In the genomic region with DNA sequence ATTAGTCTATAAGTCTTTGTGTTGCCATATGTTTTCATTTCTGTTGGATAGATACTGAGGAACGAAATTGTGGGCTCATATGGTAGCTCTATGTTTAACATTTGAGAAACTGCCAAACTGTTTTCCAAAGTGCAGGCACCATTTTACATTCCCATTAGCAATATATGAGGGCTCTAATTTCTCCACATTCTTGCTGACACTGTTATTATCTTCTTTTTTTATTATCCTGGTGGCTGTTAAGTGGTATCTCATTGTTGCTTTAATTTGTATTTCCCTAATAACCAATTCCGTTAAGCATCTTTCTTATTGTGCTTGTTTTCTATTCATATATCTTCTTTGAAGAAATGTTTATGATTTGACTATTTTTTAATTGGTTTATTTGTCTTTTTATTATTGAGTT, we compare ENCODE assay signal across 9 cellular contexts. TPM values are rescaled to one million over a fixed set of nuclear protein-coding genes. Genes with fewer than 3 reads are reported as not detected.
DNase-seq lines count a peak whose midpoint lies in the region; ATAC-seq and TF ChIP-seq lines count a peak whose summit lies in the region.
"Had no signal": no experiment of that assay in that cellular context is flagged by ENCODE, and none has a peak within 500 bp of the region (broad histone marks: within the 10 kb centered on the region; RNA-seq: fewer than 3 reads in every experiment).

No MANE protein-coding gene starts in this region.

- POLR2A ChIA-PET in HCT116 (lab: Charles Lee) = no interaction called here

- peaks cover 0 to 5% of the 10 kb centered on the region in 2 experiments; a peak in 1 of 4 replicates for H3K36me3 ChIP-seq in HCT116 (ENCODE audit: control insufficient read depth in 1 of 2, insufficient read depth in 2 of 2, low read length in 2 of 2)
- peaks cover 0 to 8% (median 0%) of the 10 kb centered on the region in 4 donors for H3K36me3 ChIP-seq in right lobe of liver

- H3K27ac ChIP-seq in 22Rv1 (peak overlapping the region; percentile 75), HCT116 (ENCODE audit: low read depth, low read length) (peak overlapping the region; percentile 58; the same call in 1 of the 2 replicates), right lobe of liver (peak overlapping the region; percentile 81 to 94 (median 89)), substantia nigra (ENCODE audit: low read depth, low read length, poor library complexity, severe bottlenecking) (no peak overlapping the region)

- peaks cover 13% of the 10 kb centered on the region for H3K36me3 Mint-ChIP-seq in activated naive CD8-positive, alpha-beta T cell treated with anti-CD3 and anti-CD28 coated beads, Interleukin-2, amount 50 U/mL, for 24 hours (ENCODE audit: low read depth)

- in situ Hi-C loops in ACHN (cut with HindIII; ENCODE audit: low pct_ligation_motif_present, low pct_unique_long_range_greater_than_20kb, low sequenced_read_pairs) = no loop called here

- no peaks in the 10 kb centered on the region for H4K20me1 ChIP-seq in HCT116 (ENCODE audit: insufficient read depth)

- H3K9me3 Mint-ChIP-seq in activated naive CD8-positive, alpha-beta T cell treated with anti-CD3 and anti-CD28 coated beads, Interleukin-2, amount 50 U/mL, for 24 hours = no peaks in the 10 kb centered on the region

- H3K9me2 ChIP-seq in HCT116 (ENCODE audit: insufficient read depth) = no peaks in the 10 kb centered on the region

- TF ChIP-seq POLR2A in HCT116 (IDR thresholded peaks at IDR 0.05; ENCODE audit: borderline replicate concordance, extremely low read depth, insufficient read depth, insufficient read length) = no peak
- TF ChIP-seq POLR2A in right lobe of liver (IDR thresholded peaks at IDR 0.05) = no peak

- H3K27me3 ChIP-seq in HCT116 (ENCODE audit: insufficient read depth, low read length) = no peaks in the 10 kb centered on the region
- no peaks in the 10 kb centered on the region for H3K27me3 ChIP-seq in right lobe of liver

- no peak overlapping the region for H2AFZ ChIP-seq in HCT116 (ENCODE audit: low read depth, low read length, poor library complexity, severe bottlenecking)

- peak overlapping the region; percentile 61; the same call in 1 of the 2 replicates for H3K9ac ChIP-seq in HCT116 (ENCODE audit: low read length)

- H3K4me2 ChIP-seq in HCT116 (ENCODE audit: low read length) = peak overlapping the region; percentile 74

- H3K4me3 Mint-ChIP-seq in activated naive CD8-positive, alpha-beta T cell treated with anti-CD3 and anti-CD28 coated beads, Interleukin-2, amount 50 U/mL, for 24 hours = peak overlapping the region; percentile 92

- CTCF ChIA-PET in HCT116 (lab: Charles Lee) = interaction anchor here (1.2 kb wide), 1 partner anchor 12 kb away, joined by 3 read pairs; no protein-coding TSS in a partner anchor

- ATAC-seq in HCT116 (no peak), right lobe of liver (no peak), GM18517 (IDR thresholded peaks at IDR 0.05; ENCODE audit: unreplicated experiment) (no peak)
- no peak for ATAC-seq in activated naive CD8-positive, alpha-beta T cell treated with anti-CD3 and anti-CD28 coated beads, Interleukin-2, amount 50 U/mL, for 24 hours

- no peak overlapping the region for H3K27ac Mint-ChIP-seq in activated naive CD8-positive, alpha-beta T cell treated with anti-CD3 and anti-CD28 coated beads, Interleukin-2, amount 50 U/mL, for 24 hours

- RAD21 ChIA-PET in HCT116 (lab: Charles Lee; ENCODE audit: low non-redundant PET in 1 of 2, low total read pairs in 2 of 2, uncharacterized antibody in 2 of 2, unreplicated experiment in 2 of 2) = no interaction called here

- H3K27me3 Mint-ChIP-seq in activated naive CD8-positive, alpha-beta T cell treated with anti-CD3 and anti-CD28 coated beads, Interleukin-2, amount 50 U/mL, for 24 hours = no peaks in the 10 kb centered on the region

- H3K4me1 Mint-ChIP-seq in activated naive CD8-positive, alpha-beta T cell treated with anti-CD3 and anti-CD28 coated beads, Interleukin-2, amount 50 U/mL, for 24 hours = peaks cover 34% of the 10 kb centered on the region

- peaks cover 2 to 17% of the 10 kb centered on the region in 2 experiments; a peak in 2 of 4 replicates for H3K4me1 ChIP-seq in HCT116 (ENCODE audit: control insufficient read depth in 1 of 2, insufficient read depth in 2 of 2, low read length in 2 of 2)
- H3K4me1 ChIP-seq in right lobe of liver = peaks cover 0 to 26% (median 0%) of the 10 kb centered on the region in 4 donors

- intact Hi-C loops in HCT116 (cut with micrococcal nuclease) (loop anchor here (5.0 kb wide), 1 partner anchor 284 kb away; no protein-coding TSS in a partner anchor), right lobe of liver (cut with DNase I) (no loop called here)

- peaks cover 31% of the 10 kb centered on the region for H3K79me2 ChIP-seq in HCT116 (ENCODE audit: insufficient read depth, low read length)

- no TSS peak for BruUV-seq in HCT116 (replicated peaks; lab: Mats Ljungman, UMichigan)

- no peak for TF ChIP-seq CTCF in 22Rv1 (IDR thresholded peaks at IDR 0.05)
- TF ChIP-seq CTCF in HCT116 (IDR thresholded peaks at IDR 0.05 in 2 of 3, conservative IDR thresholded peaks at IDR 0.05 in 1 of 3; ENCODE audit: borderline replicate concordance in 1 of 3, insufficient read depth in 1 of 3, low read depth in 2 of 3, low read length in 2 of 3) = no peak
- TF ChIP-seq CTCF in right lobe of liver (IDR thresholded peaks at IDR 0.05) = no peak

- 52% methylated on average over 2 of the region's 2 CpGs for WGBS in right lobe of liver (ENCODE audit: insufficient coverage, low coverage, low lambda C conversion rate, missing lambda C conversion rate)

- peak overlapping the region; percentile 59 to 88 for H3K4me3 ChIP-seq in HCT116 (replicated peaks in 1 of 2; ENCODE audit: low read depth in 1 of 2, low read length in 2 of 2)
- peak overlapping the region; percentile 65 to 92 (median 84) for H3K4me3 ChIP-seq in right lobe of liver

- DNase-seq in HCT116 (ENCODE audit: low read depth, low spot score) = no peak
- DNase-seq in activated naive CD8-positive, alpha-beta T cell treated with anti-CD3 and anti-CD28 coated beads, Interleukin-2, amount 50 U/mL, for 24 hours = no peak
- DNase-seq in right lobe of liver = no peak
- no peak for DNase-seq in putamen (ENCODE audit: low spot score)
- no peak for DNase-seq in substantia nigra (lab: John Stamatoyannopoulos, UW)
- DNase-seq in ACHN = no peak
- DNase-seq: aorta had no signal

- H3K9me3 ChIP-seq in HCT116 (ENCODE audit: control insufficient read depth in 1 of 2, insufficient read depth in 1 of 2, low read depth in 1 of 2, low read length in 2 of 2) = no peaks in the 10 kb centered on the region
- H3K9me3 ChIP-seq in right lobe of liver = no peaks in the 10 kb centered on the region

- TF ChIP-seq RAD21 in HCT116 (IDR thresholded peaks at IDR 0.05; ENCODE audit: low read depth) = no peak

TF ChIP-seq in HCT116, 20 proteins besides CTCF, POLR2A, EP300 and RAD21:
- TF ChIP-seq, protein P1, sequence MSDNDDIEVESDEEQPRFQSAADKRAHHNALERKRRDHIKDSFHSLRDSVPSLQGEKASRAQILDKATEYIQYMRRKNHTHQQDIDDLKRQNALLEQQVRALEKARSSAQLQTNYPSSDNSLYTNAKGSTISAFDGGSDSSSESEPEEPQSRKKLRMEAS (IDR thresholded peaks at IDR 0.05) = no peak
- TF ChIP-seq ZFX (IDR thresholded peaks at IDR 0.05) = no peak
- no peak for TF ChIP-seq ELF1 (IDR thresholded peaks at IDR 0.05; ENCODE audit: borderline replicate concordance, low read depth)
- TF ChIP-seq, protein P2, sequence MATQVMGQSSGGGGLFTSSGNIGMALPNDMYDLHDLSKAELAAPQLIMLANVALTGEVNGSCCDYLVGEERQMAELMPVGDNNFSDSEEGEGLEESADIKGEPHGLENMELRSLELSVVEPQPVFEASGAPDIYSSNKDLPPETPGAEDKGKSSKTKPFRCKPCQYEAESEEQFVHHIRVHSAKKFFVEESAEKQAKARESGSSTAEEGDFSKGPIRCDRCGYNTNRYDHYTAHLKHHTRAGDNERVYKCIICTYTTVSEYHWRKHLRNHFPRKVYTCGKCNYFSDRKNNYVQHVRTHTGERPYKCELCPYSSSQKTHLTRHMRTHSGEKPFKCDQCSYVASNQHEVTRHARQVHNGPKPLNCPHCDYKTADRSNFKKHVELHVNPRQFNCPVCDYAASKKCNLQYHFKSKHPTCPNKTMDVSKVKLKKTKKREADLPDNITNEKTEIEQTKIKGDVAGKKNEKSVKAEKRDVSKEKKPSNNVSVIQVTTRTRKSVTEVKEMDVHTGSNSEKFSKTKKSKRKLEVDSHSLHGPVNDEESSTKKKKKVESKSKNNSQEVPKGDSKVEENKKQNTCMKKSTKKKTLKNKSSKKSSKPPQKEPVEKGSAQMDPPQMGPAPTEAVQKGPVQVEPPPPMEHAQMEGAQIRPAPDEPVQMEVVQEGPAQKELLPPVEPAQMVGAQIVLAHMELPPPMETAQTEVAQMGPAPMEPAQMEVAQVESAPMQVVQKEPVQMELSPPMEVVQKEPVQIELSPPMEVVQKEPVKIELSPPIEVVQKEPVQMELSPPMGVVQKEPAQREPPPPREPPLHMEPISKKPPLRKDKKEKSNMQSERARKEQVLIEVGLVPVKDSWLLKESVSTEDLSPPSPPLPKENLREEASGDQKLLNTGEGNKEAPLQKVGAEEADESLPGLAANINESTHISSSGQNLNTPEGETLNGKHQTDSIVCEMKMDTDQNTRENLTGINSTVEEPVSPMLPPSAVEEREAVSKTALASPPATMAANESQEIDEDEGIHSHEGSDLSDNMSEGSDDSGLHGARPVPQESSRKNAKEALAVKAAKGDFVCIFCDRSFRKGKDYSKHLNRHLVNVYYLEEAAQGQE (IDR thresholded peaks at IDR 0.05; ENCODE audit: low read depth) = no peak
- no peak for TF ChIP-seq YY1 (IDR thresholded peaks at IDR 0.05; ENCODE audit: extremely low read depth, insufficient replicate concordance, low read depth, low read length)
- TF ChIP-seq ZNF274 (IDR thresholded peaks at IDR 0.05; ENCODE audit: low read depth, low read length) = no peak
- TF ChIP-seq JUND (IDR thresholded peaks at IDR 0.05) = no peak
- no peak for TF ChIP-seq EZH2 (IDR thresholded peaks at IDR 0.05)
- no peak for TF ChIP-seq CEBPB (IDR thresholded peaks at IDR 0.05; ENCODE audit: low read depth)

RNA-seq across cellular contexts. Expression of a gene that starts 1.9 kb away (rescaled TPM):
- total RNA-seq in HCT116 (2021; ENCODE audit: unreplicated experiment) = 23.5 TPM
- 16.4 and 17.5 TPM in 2 replicates for polyA plus RNA-seq in HCT116 (2012)
- 10 to 100 TPM; 15.3 to 35.3 (median 24.1) TPM for total RNA-seq in right lobe of liver
